30 cellular contexts compared by ENCODE assay signal in genomic region chr3:69719292-69719691, GRCh38. TPM values are rescaled to one million over a fixed set of nuclear protein-coding genes. Genes with fewer than 3 reads are reported as not detected.
"Had no signal": no experiment of that assay in that cellular context is flagged by ENCODE, and none has a peak within 500 bp of the region (broad histone marks: within the 10 kb centered on the region; RNA-seq: fewer than 3 reads in every experiment).

No MANE protein-coding gene starts in this region.

- H3K4me3 ChIP-seq: colonic mucosa, gastroesophageal sphincter, hepatocyte had no signal

- FAIRE-seq: astrocyte, keratinocyte, small intestine, TTC549 had no signal

- H3K36me3 ChIP-seq: colonic mucosa, gastroesophageal sphincter had no signal

- H3K27me3 Mint-ChIP-seq: activated CD4-positive, alpha-beta T cell treated with anti-CD3 and anti-CD28 coated beads, Interleukin-2, amount 10 ng/mL, durations not matched to agents 7 days and 5 days; activated CD8-positive, alpha-beta T cell treated with anti-CD3 and anti-CD28 coated beads for 36 hours; activated T-helper 17 cell treated with anti-CD3 and anti-CD28 coated beads, Interleukin-2, amount 50 U/mL, for 72 hours had no signal

- H3K4me3 Mint-ChIP-seq: activated CD4-positive, alpha-beta T cell treated with anti-CD3 and anti-CD28 coated beads, Interleukin-2, amount 10 ng/mL, durations not matched to agents 7 days and 5 days; activated CD8-positive, alpha-beta T cell treated with anti-CD3 and anti-CD28 coated beads for 36 hours; activated T-cell treated with anti-CD3 and anti-CD28 coated beads, Interleukin-2, amount 50 U/mL, for 4 hours; activated T-helper 17 cell treated with anti-CD3 and anti-CD28 coated beads, Interleukin-2, amount 50 U/mL, for 72 hours; central memory CD8-positive, alpha-beta T cell; natural killer cell; stimulated activated memory B cell treated with anti-CD40 and anti-IgM and Interleukin-4, amounts not matched to agents 10 μg/mL and 1 μg/mL and 100 μg/mL, for 72 hours; stimulated activated naive CD8-positive, alpha-beta T cell treated with anti-CD3 and anti-CD28 coated beads, Interleukin-15, amount 100 ng/mL, for 72 hours; type B pancreatic cell; WTC11 had no signal

- H3K27ac ChIP-seq: colonic mucosa, gastroesophageal sphincter, hepatocyte had no signal

- H3K4me1 Mint-ChIP-seq: activated CD4-positive, alpha-beta T cell treated with anti-CD3 and anti-CD28 coated beads, Interleukin-2, amount 10 ng/mL, durations not matched to agents 7 days and 5 days; activated T-helper 17 cell treated with anti-CD3 and anti-CD28 coated beads, Interleukin-2, amount 50 U/mL, for 72 hours; central memory CD8-positive, alpha-beta T cell; natural killer cell; stimulated activated memory B cell treated with anti-CD40 and anti-IgM and Interleukin-4, amounts not matched to agents 10 μg/mL and 1 μg/mL and 100 μg/mL, for 72 hours; stimulated activated naive CD8-positive, alpha-beta T cell treated with anti-CD3 and anti-CD28 coated beads, Interleukin-15, amount 100 ng/mL, for 72 hours had no signal

- H3K27me3 ChIP-seq: colonic mucosa, gastroesophageal sphincter, hepatocyte had no signal

- ATAC-seq: activated CD8-positive, alpha-beta T cell treated with anti-CD3 and anti-CD28 coated beads for 36 hours; activated T-cell treated with anti-CD3 and anti-CD28 coated beads, Interleukin-2, amount 50 U/mL, for 4 hours; activated T-helper 17 cell treated with anti-CD3 and anti-CD28 coated beads, Interleukin-2, amount 50 U/mL, for 72 hours; gastroesophageal sphincter; natural killer cell; sciatic nerve; stimulated activated memory B cell treated with anti-CD40 and anti-IgM and Interleukin-4, amounts not matched to agents 10 μg/mL and 1 μg/mL and 100 μg/mL, for 72 hours; stimulated activated naive CD8-positive, alpha-beta T cell treated with anti-CD3 and anti-CD28 coated beads, Interleukin-15, amount 100 ng/mL, for 72 hours had no signal

- H3K36me3 Mint-ChIP-seq: natural killer cell; stimulated activated memory B cell treated with anti-CD40 and anti-IgM and Interleukin-4, amounts not matched to agents 10 μg/mL and 1 μg/mL and 100 μg/mL, for 72 hours; type B pancreatic cell; WTC11 had no signal

- H3K27ac Mint-ChIP-seq: activated CD4-positive, alpha-beta T cell treated with anti-CD3 and anti-CD28 coated beads, Interleukin-2, amount 10 ng/mL, durations not matched to agents 7 days and 5 days; activated CD8-positive, alpha-beta T cell treated with anti-CD3 and anti-CD28 coated beads for 36 hours; activated T-helper 17 cell treated with anti-CD3 and anti-CD28 coated beads, Interleukin-2, amount 50 U/mL, for 72 hours; natural killer cell; stimulated activated memory B cell treated with anti-CD40 and anti-IgM and Interleukin-4, amounts not matched to agents 10 μg/mL and 1 μg/mL and 100 μg/mL, for 72 hours; stimulated activated naive CD8-positive, alpha-beta T cell treated with anti-CD3 and anti-CD28 coated beads, Interleukin-15, amount 100 ng/mL, for 72 hours; type B pancreatic cell; WTC11 had no signal

- DNase-seq: activated CD4-positive, alpha-beta T cell treated with anti-CD3 and anti-CD28 coated beads for 1 hour; activated CD4-positive, alpha-beta T cell treated with anti-CD3 and anti-CD28 coated beads, Interleukin-2, amount 10 ng/mL, durations not matched to agents 7 days and 5 days; activated CD8-positive, alpha-beta T cell treated with anti-CD3 and anti-CD28 coated beads for 36 hours; activated gamma-delta T cell treated with Interleukin-2 at 50 U/mL for 16 hours; activated naive CD4-positive, alpha-beta T cell treated with anti-CD3 and anti-CD28 coated beads, Interleukin-2, amount 50 U/mL, for 16 hours; activated T-cell treated with anti-CD3 and anti-CD28 coated beads, Interleukin-2, amount 50 U/mL, for 4 hours; amniotic stem cell; colonic mucosa; effector CD8-positive, alpha-beta T cell; natural killer cell; retina; small intestine; stimulated activated CD4-positive, alpha-beta T cell treated with anti-CD3 and anti-CD28 coated beads, Interleukin-1b, Interleukin-23, amount 100 ng/mL, for 48 hours; stimulated activated CD4-positive, alpha-beta T cell treated with anti-CD3 and anti-CD28 coated beads, Interleukin-4, amount 100 ng/mL, for 4 hours; stimulated activated CD8-positive, alpha-beta memory T cell treated with anti-CD3 and anti-CD28 coated beads, Interleukin-4, amount 100 ng/mL, for 48 hours; stimulated activated naive CD8-positive, alpha-beta T cell treated with anti-CD3 and anti-CD28 coated beads, Interleukin-15, amount 100 ng/mL, for 72 hours; substantia nigra; T-helper 9 cell had no signal

- H3K4me1 ChIP-seq: colonic mucosa had no signal

- H3K9me3 ChIP-seq: colonic mucosa, gastroesophageal sphincter had no signal

- H3K9me3 Mint-ChIP-seq: activated CD4-positive, alpha-beta T cell treated with anti-CD3 and anti-CD28 coated beads, Interleukin-2, amount 10 ng/mL, durations not matched to agents 7 days and 5 days; activated CD8-positive, alpha-beta T cell treated with anti-CD3 and anti-CD28 coated beads for 36 hours; activated T-cell treated with anti-CD3 and anti-CD28 coated beads, Interleukin-2, amount 50 U/mL, for 4 hours; activated T-helper 17 cell treated with anti-CD3 and anti-CD28 coated beads, Interleukin-2, amount 50 U/mL, for 72 hours; natural killer cell; stimulated activated memory B cell treated with anti-CD40 and anti-IgM and Interleukin-4, amounts not matched to agents 10 μg/mL and 1 μg/mL and 100 μg/mL, for 72 hours; stimulated activated naive CD8-positive, alpha-beta T cell treated with anti-CD3 and anti-CD28 coated beads, Interleukin-15, amount 100 ng/mL, for 72 hours; type B pancreatic cell; WTC11 had no signal

RNA-seq across cellular contexts. Expression of gene MITF, which starts 20.0 kb away (rescaled TPM):
- total RNA-seq: activated CD8-positive, alpha-beta T cell treated with anti-CD3 and anti-CD28 coated beads for 36 hours; activated T-helper 17 cell treated with anti-CD3 and anti-CD28 coated beads, Interleukin-2, amount 50 U/mL, for 72 hours; T-helper 1 cell treated with Interleukin-12 subunit alpha and Interleukin-12 subunit beta and Interleukin-4 antibody, amounts not matched to agents 30 ng/mL and 1 ng/mL, for 36 hours had no signal
